28 cellular contexts compared by ENCODE assay signal in the genomic region with DNA sequence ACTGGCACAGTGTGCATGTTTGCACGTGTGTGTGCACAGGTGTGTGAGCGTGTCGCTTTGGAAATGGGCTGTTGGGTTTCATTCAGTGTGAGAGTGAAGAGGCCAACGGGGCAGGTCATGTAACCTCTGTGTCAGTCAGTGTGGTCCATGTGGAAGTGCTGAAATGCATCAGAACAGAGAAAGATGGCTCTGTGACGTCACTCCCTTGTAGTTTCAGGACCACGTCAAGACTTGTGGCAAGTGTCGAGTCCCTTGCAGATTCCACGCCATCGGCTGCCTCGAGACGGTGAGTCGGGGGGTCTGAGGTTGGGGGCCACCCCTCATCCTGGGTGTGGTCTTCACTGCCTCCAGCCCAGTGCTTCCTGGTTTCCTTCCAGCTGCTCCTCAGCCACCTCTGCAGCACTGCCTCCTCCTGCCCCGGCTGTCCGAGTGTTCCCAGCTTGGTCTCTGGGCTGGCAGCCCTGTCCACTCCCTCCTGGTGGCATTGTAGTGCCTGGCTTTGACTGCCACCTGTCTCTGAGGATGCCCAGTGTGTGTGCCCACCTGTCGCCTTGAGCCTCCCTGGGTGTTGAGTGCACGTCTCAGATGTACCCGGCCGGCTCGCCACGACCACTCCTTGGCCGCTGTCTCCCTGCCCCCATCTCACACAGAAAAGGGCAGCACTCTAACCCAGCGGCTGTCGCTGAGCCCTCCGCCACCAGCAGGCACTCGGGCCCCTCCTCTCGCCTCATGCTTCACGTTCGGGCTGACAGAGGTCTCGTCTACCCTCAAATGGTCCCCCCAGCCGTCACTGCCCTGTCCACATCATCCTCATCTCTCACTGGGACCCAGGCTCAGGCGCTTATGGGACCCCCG. TPM values are rescaled to one million over a fixed set of nuclear protein-coding genes. Genes with fewer than 3 reads are reported as not detected.
A peak's percentile ranks its signal among the peaks of the same experiment; 100 is the strongest.
DNase-seq lines count a peak whose midpoint lies in the region; ATAC-seq, FAIRE-seq and TF ChIP-seq lines count a peak whose summit lies in the region.
"Had no signal": no experiment of that assay in that cellular context is flagged by ENCODE, and none has a peak within 500 bp of the region (broad histone marks: within the 10 kb centered on the region; RNA-seq: fewer than 3 reads in every experiment).

No MANE protein-coding gene starts in this region.

- 88% methylated on average over 32 of the region's 32 CpGs; no CpG with 5 or more reads in 1 of the 2 experiments for WGBS in H1 (ENCODE audit: extremely low coverage in 1 of 2, insufficient coverage in 1 of 2, insufficient read length in 1 of 2, insufficient replicate concordance in 2 of 2, low coverage in 1 of 2, low lambda C conversion rate in 2 of 2, missing lambda C conversion rate in 1 of 2), 2 experiments

- H3K4ac ChIP-seq in H1 (replicated peaks; ENCODE audit: insufficient read length, low read depth, low read length) = no peak overlapping the region

- H3K4me2 ChIP-seq in H1 (ENCODE audit: insufficient read depth in 1 of 2, low read depth in 2 of 2, low read length in 2 of 2) = no peak overlapping the region
- H3K4me2 ChIP-seq: SK-N-SH had no signal

- H3K36me3 ChIP-seq in H1 (ENCODE audit: control insufficient read depth in 2 of 4, insufficient read depth in 4 of 4, low read length in 3 of 4) = peaks cover 20 to 48% (median 33%) of the 10 kb centered on the region in 4 experiments

- H3K79me2 ChIP-seq in H1 (ENCODE audit: control insufficient read depth in 1 of 2, insufficient read depth in 2 of 2, low read length in 2 of 2) = no peaks in the 10 kb centered on the region

- H4K8ac ChIP-seq in H1 (ENCODE audit: extremely low read depth, insufficient read depth, low read length) = peak overlapping the region; percentile 65; the same call in 1 of the 2 replicates

- no peak overlapping the region for H2AK5ac ChIP-seq in H1 (ENCODE audit: low read depth, low read length)

- no peaks in the 10 kb centered on the region for H3K9me3 ChIP-seq in H1 (ENCODE audit: insufficient read depth in 2 of 2, low read depth in 1 of 2, low read length in 1 of 2)
- H3K9me3 ChIP-seq: adrenal gland, left lung, psoas muscle, SK-N-SH, tibial nerve had no signal

- no peak overlapping the region for H2BK15ac ChIP-seq in H1 (ENCODE audit: low read length)

- ATAC-seq in activated naive CD4-positive, alpha-beta T cell treated with anti-CD3 and anti-CD28 coated beads, Interleukin-2, amount 50 U/mL, for 72 hours = peak; percentile 46 to 63
- ATAC-seq in stimulated activated effector memory CD8-positive, alpha-beta T cell treated with anti-CD3 and anti-CD28 coated beads, Interleukin-12 subunit alpha, Interleukin-12 subunit beta, amount 100 ng/mL, for 72 hours = peak; percentile 88
- ATAC-seq: left lung; psoas muscle; stimulated activated naive CD8-positive, alpha-beta T cell treated with anti-CD3 and anti-CD28 coated beads, Interleukin-15, amount 100 ng/mL, for 72 hours had no signal

- H3K27ac ChIP-seq in H1 (ENCODE audit: low read depth, low read length) = no peak overlapping the region
- H3K27ac ChIP-seq: adrenal gland, C4-2B, psoas muscle, tibial nerve had no signal

- no peak overlapping the region for H4K5ac ChIP-seq in H1 (ENCODE audit: insufficient read length, low read depth, low read length)

- no peak for FAIRE-seq in H1 (lab: Jason Lieb, UNC)
- FAIRE-seq: bronchial epithelial cell had no signal

- H3K79me1 ChIP-seq in H1 (ENCODE audit: low read depth, low read length) = peaks cover 2% of the 10 kb centered on the region; the same call in 1 of the 2 replicates

- H3K23ac ChIP-seq in H1 (ENCODE audit: insufficient read length) = no peak overlapping the region

- CTCF ChIA-PET in H1 (lab: Charles Lee; ENCODE audit: partially characterized antibody) = interaction anchor here (0.7 to 1.0 kb wide), 2 partner anchors 48 to 74 kb away, joined by 3 to 4 read pairs; a partner anchor contains a TSS

- TF ChIP-seq POLR2A in H1 (IDR thresholded peaks at IDR 0.05; ENCODE audit: control extremely low read depth in 1 of 2, low read depth in 2 of 2, low read length in 2 of 2) = no peak

- peaks cover 19 to 21% of the 10 kb centered on the region in 2 donors for H3K36me3 Mint-ChIP-seq in activated naive CD4-positive, alpha-beta T cell treated with anti-CD3 and anti-CD28 coated beads, Interleukin-2, amount 50 U/mL, for 72 hours
- peaks cover 97% of the 10 kb centered on the region for H3K36me3 Mint-ChIP-seq in stimulated activated effector memory CD8-positive, alpha-beta T cell treated with anti-CD3 and anti-CD28 coated beads, Interleukin-12 subunit alpha, Interleukin-12 subunit beta, amount 100 ng/mL, for 72 hours

- TF ChIP-seq RAD21 in H1 (IDR thresholded peaks at IDR 0.05 in 1 of 2, conservative IDR thresholded peaks at IDR 0.05 in 1 of 2; ENCODE audit: low read depth in 2 of 2, low read length in 2 of 2) = no peak

- no peaks in the 10 kb centered on the region for H3K9me3 Mint-ChIP-seq in activated naive CD4-positive, alpha-beta T cell treated with anti-CD3 and anti-CD28 coated beads, Interleukin-2, amount 50 U/mL, for 72 hours
- no peaks in the 10 kb centered on the region for H3K9me3 Mint-ChIP-seq in stimulated activated effector memory CD8-positive, alpha-beta T cell treated with anti-CD3 and anti-CD28 coated beads, Interleukin-12 subunit alpha, Interleukin-12 subunit beta, amount 100 ng/mL, for 72 hours
- H3K9me3 Mint-ChIP-seq: HFFc6; stimulated activated naive CD8-positive, alpha-beta T cell treated with anti-CD3 and anti-CD28 coated beads, Interleukin-15, amount 100 ng/mL, for 72 hours; T-helper 2 cell treated with Interferon-gamma antibody and Interleukin-4, amounts not matched to agents 5 μg/mL and 100 μg/mL, for 36 hours had no signal

- no peaks in the 10 kb centered on the region for H3K23me2 ChIP-seq in H1 (ENCODE audit: low read depth, low read length)

- TF ChIP-seq EP300 in H1 (IDR thresholded peaks at IDR 0.05; ENCODE audit: borderline replicate concordance in 1 of 2, low read depth in 2 of 2, low read length in 2 of 2) = no peak

- no peak for DNase-seq in activated naive CD4-positive, alpha-beta T cell treated with anti-CD3 and anti-CD28 coated beads, Interleukin-2, amount 50 U/mL, for 72 hours (ENCODE audit: low spot score in 2 of 2)
- DNase-seq in activated naive CD4-positive, alpha-beta T cell treated with Interleukin-2 at 50 U/mL for 16 hours = no peak
- DNase-seq in H1 (ENCODE audit: low read depth in 1 of 2, low spot score in 2 of 2) (no peak), NCI-H2029 (lab: John Stamatoyannopoulos, UW) (no peak), NCI-H146 treated with DMSO at 0.1 percent for 48 hours (lab: John Stamatoyannopoulos, UW; ENCODE audit: unreplicated experiment) (no peak)
- DNase-seq in stimulated activated effector memory CD8-positive, alpha-beta T cell treated with anti-CD3 and anti-CD28 coated beads, Interleukin-12 subunit alpha, Interleukin-12 subunit beta, amount 100 ng/mL, for 72 hours (ENCODE audit: low spot score in 2 of 2) = no peak
- DNase-seq: activated effector memory CD4-positive, alpha-beta T cell treated with anti-CD3 and anti-CD28 coated beads, Interleukin-2, amount 50 U/mL, for 16 hours; adrenal gland; DMS 273 treated with DMSO at 0.1 percent for 48 hours; HFFc6; left lung; NCI-H1105 treated with DMSO at 0.1 percent for 48 hours; NCI-H2107; NK-92 treated with Interleukin-12 subunit alpha and Interleukin-12 subunit beta, amount 100 ng/mL, for 24 hours; psoas muscle; SK-N-SH; stimulated activated CD4-positive, alpha-beta T cell treated with anti-CD3 and anti-CD28 coated beads, Interleukin-2, amount 100 ng/mL, for 48 hours; stimulated activated naive CD8-positive, alpha-beta T cell treated with anti-CD3 and anti-CD28 coated beads, Interleukin-15, amount 100 ng/mL, for 72 hours had no signal

- no peak overlapping the region for H3K18ac ChIP-seq in H1 (ENCODE audit: extremely low read depth, low read length)

- H3K9ac ChIP-seq in H1 (replicated peaks in 1 of 4; ENCODE audit: extremely low read depth in 1 of 4, low read depth in 3 of 4, low read length in 3 of 4) = no peak overlapping the region
- H3K9ac ChIP-seq: SK-N-SH had no signal

- no peak for TF ChIP-seq CTCF in H1 (IDR thresholded peaks at IDR 0.05; ENCODE audit: control extremely low read depth in 1 of 3, insufficient read depth in 1 of 3, low read depth in 1 of 3, low read length in 3 of 3)

- H2BK5ac ChIP-seq in H1 (ENCODE audit: low read depth, low read length) = no peak overlapping the region; the same call in 1 of the 2 replicates

- H3K14ac ChIP-seq in H1 (ENCODE audit: insufficient read length) = no peak overlapping the region

- no peaks in the 10 kb centered on the region for H3K4me1 ChIP-seq in H1 (replicated peaks in 1 of 4; ENCODE audit: control insufficient read depth in 3 of 4, insufficient read depth in 4 of 4, low read length in 3 of 4)
- H3K4me1 ChIP-seq: psoas muscle had no signal

- H3K27me3 ChIP-seq in H1 (replicated peaks in 1 of 4; ENCODE audit: control insufficient read depth in 3 of 4, extremely low read depth in 1 of 4, insufficient read depth in 3 of 4, low read length in 3 of 4) = no peaks in the 10 kb centered on the region
- H3K27me3 ChIP-seq: adrenal gland, left lung, tibial nerve had no signal

- POLR2A ChIA-PET in H1 (lab: Charles Lee; ENCODE audit: partially characterized antibody) = interaction anchor here (1.0 kb wide), 1 partner anchor 25 kb away, joined by 3 read pairs; no protein-coding TSS in a partner anchor

- no peak overlapping the region for H3K4me3 ChIP-seq in H1 (ENCODE audit: extremely low read depth in 1 of 4, insufficient read depth in 2 of 4, low read depth in 3 of 4, low read length in 4 of 4)
- H3K4me3 ChIP-seq: adrenal gland, left lung, psoas muscle, tibial nerve had no signal

- no peak overlapping the region for H3K56ac ChIP-seq in H1 (replicated peaks; ENCODE audit: insufficient read length, low read depth, low read length)

- peak overlapping the region; percentile 32 to 58 for H3K27ac Mint-ChIP-seq in activated naive CD4-positive, alpha-beta T cell treated with anti-CD3 and anti-CD28 coated beads, Interleukin-2, amount 50 U/mL, for 72 hours
- peak overlapping the region; percentile 89 for H3K27ac Mint-ChIP-seq in stimulated activated effector memory CD8-positive, alpha-beta T cell treated with anti-CD3 and anti-CD28 coated beads, Interleukin-12 subunit alpha, Interleukin-12 subunit beta, amount 100 ng/mL, for 72 hours
- H3K27ac Mint-ChIP-seq: HFFc6; T-helper 2 cell treated with Interferon-gamma antibody and Interleukin-4, amounts not matched to agents 5 μg/mL and 100 μg/mL, for 36 hours had no signal

- no peak overlapping the region for H2BK120ac ChIP-seq in H1 (replicated peaks; ENCODE audit: low read depth, low read length)

- no peak overlapping the region for H4K91ac ChIP-seq in H1 (replicated peaks; ENCODE audit: insufficient read length, low read length)

- no peak overlapping the region for H3K4me3 Mint-ChIP-seq in stimulated activated effector memory CD8-positive, alpha-beta T cell treated with anti-CD3 and anti-CD28 coated beads, Interleukin-12 subunit alpha, Interleukin-12 subunit beta, amount 100 ng/mL, for 72 hours
- H3K4me3 Mint-ChIP-seq: HFFc6; stimulated activated naive CD8-positive, alpha-beta T cell treated with anti-CD3 and anti-CD28 coated beads, Interleukin-15, amount 100 ng/mL, for 72 hours; T-helper 2 cell treated with Interferon-gamma antibody and Interleukin-4, amounts not matched to agents 5 μg/mL and 100 μg/mL, for 36 hours had no signal

- no peak overlapping the region for H2BK20ac ChIP-seq in H1 (ENCODE audit: low read length)

- H3K4me1 Mint-ChIP-seq in stimulated activated effector memory CD8-positive, alpha-beta T cell treated with anti-CD3 and anti-CD28 coated beads, Interleukin-12 subunit alpha, Interleukin-12 subunit beta, amount 100 ng/mL, for 72 hours = peaks cover 20% of the 10 kb centered on the region

- peaks cover 4 to 13% of the 10 kb centered on the region in 2 experiments for H4K20me1 ChIP-seq in H1 (replicated peaks in 1 of 2; ENCODE audit: control insufficient read depth in 1 of 2, insufficient read depth in 2 of 2, low read length in 2 of 2)

- no peak overlapping the region for H2BK12ac ChIP-seq in H1 (ENCODE audit: low read depth, low read length)

- no peak overlapping the region for H2AFZ ChIP-seq in H1 (ENCODE audit: low read length)

RNA-seq across cellular contexts. Expression of a gene that starts 28.0 kb away (rescaled TPM):
- 100 to 1,000 TPM in 1 of 2 donors, 10 to 100 TPM in 1; 66.9 to 107 TPM for total RNA-seq in activated naive CD4-positive, alpha-beta T cell treated with anti-CD3 and anti-CD28 coated beads, Interleukin-2, amount 50 U/mL, for 72 hours
- 49.0 and 49.5 TPM in 2 replicates for total RNA-seq in H1 (2021; fragmentation: NEBNext Ultra II Directional; extraction: Animal tissue kit (Norgen Biotek cat#: 25700))
- polyA plus RNA-seq in H1 (2011; rRNA removed) = 71.0 and 93.6 TPM in 2 replicates
- polyA plus RNA-seq in H1 (2011; cell fraction: cytosol; rRNA removed) = 63.6 TPM
- polyA plus RNA-seq in H1 (2011; cell fraction: nucleus; rRNA removed) = 128 TPM
- polyA plus RNA-seq in H1 (2012, experiment 1 of 2) = 21.9 to 43.5 TPM (median 42.5 TPM) in 4 replicates
- polyA plus RNA-seq in H1 (2012, experiment 2 of 2) = 42.7 TPM
- 31.4 TPM for polyA plus RNA-seq in H1 (2013, experiment 1 of 2)
- 30.2 TPM for polyA plus RNA-seq in H1 (2013, experiment 2 of 2)
- polyA minus RNA-seq in H1 (2011; rRNA and poly(A)+ RNA removed) = 30.9 and 37.2 TPM in 2 replicates
- polyA minus RNA-seq in H1 (2011; cell fraction: cytosol; rRNA and poly(A)+ RNA removed) = 67.3 TPM
- polyA minus RNA-seq in H1 (2011; cell fraction: nucleus; rRNA and poly(A)+ RNA removed) = 46.9 TPM

RNA-seq across cellular contexts. Expression of a gene that starts 28.5 kb away (rescaled TPM):
- 1 to 10 TPM; 1.5 to 2.5 TPM for total RNA-seq in activated naive CD4-positive, alpha-beta T cell treated with anti-CD3 and anti-CD28 coated beads, Interleukin-2, amount 50 U/mL, for 72 hours
- 0.80 TPM in 1 of 2 replicates, not detected in the other for total RNA-seq in H1 (2021; fragmentation: NEBNext Ultra II Directional; extraction: Animal tissue kit (Norgen Biotek cat#: 25700))
- 0.62 and 1.8 TPM in 2 replicates for polyA plus RNA-seq in H1 (2011; rRNA removed)
- 1.4 TPM for polyA plus RNA-seq in H1 (2011; cell fraction: cytosol; rRNA removed)
- 8.4 TPM for polyA plus RNA-seq in H1 (2011; cell fraction: nucleus; rRNA removed)
- polyA plus RNA-seq in H1 (2012, experiment 1 of 2) = 0.88 to 1.5 TPM in 2 of 4 replicates, not detected in the others
- polyA plus RNA-seq in H1 (2012, experiment 2 of 2) = not detected
- 1.6 TPM for polyA plus RNA-seq in H1 (2013, experiment 1 of 2)
- polyA plus RNA-seq in H1 (2013, experiment 2 of 2) = 0.75 TPM
- not detected in 2 replicates for polyA minus RNA-seq in H1 (2011; rRNA and poly(A)+ RNA removed)
- not detected for polyA minus RNA-seq in H1 (2011; cell fraction: cytosol; rRNA and poly(A)+ RNA removed)
- polyA minus RNA-seq in H1 (2011; cell fraction: nucleus; rRNA and poly(A)+ RNA removed) = not detected
- total RNA-seq: NCI-H460, RPMI7951, skeletal muscle tissue had no signal
- polyA plus RNA-seq: neural cell had no signal

RNA-seq across cellular contexts. Expression of a gene that starts 30.2 kb away (rescaled TPM):
- total RNA-seq in activated naive CD4-positive, alpha-beta T cell treated with anti-CD3 and anti-CD28 coated beads, Interleukin-2, amount 50 U/mL, for 72 hours = 10 to 100 TPM; 53.7 to 56.5 TPM
- total RNA-seq in H1 (2021; fragmentation: NEBNext Ultra II Directional; extraction: Animal tissue kit (Norgen Biotek cat#: 25700)) = 50.2 and 50.5 TPM in 2 replicates
- 26.9 and 39.3 TPM in 2 replicates for polyA plus RNA-seq in H1 (2011; rRNA removed)
- polyA plus RNA-seq in H1 (2011; cell fraction: cytosol; rRNA removed) = 38.9 TPM
- 71.5 TPM for polyA plus RNA-seq in H1 (2011; cell fraction: nucleus; rRNA removed)
- polyA plus RNA-seq in H1 (2012, experiment 1 of 2) = 27.1 to 40.9 TPM (median 38.8 TPM) in 4 replicates
- polyA plus RNA-seq in H1 (2012, experiment 2 of 2) = 25.8 TPM
- 17.7 TPM for polyA plus RNA-seq in H1 (2013, experiment 1 of 2)
- 16.7 TPM for polyA plus RNA-seq in H1 (2013, experiment 2 of 2)
- 29.8 and 31.1 TPM in 2 replicates for polyA minus RNA-seq in H1 (2011; rRNA and poly(A)+ RNA removed)
- polyA minus RNA-seq in H1 (2011; cell fraction: cytosol; rRNA and poly(A)+ RNA removed) = 30.1 TPM
- polyA minus RNA-seq in H1 (2011; cell fraction: nucleus; rRNA and poly(A)+ RNA removed) = 34.1 TPM

RNA-seq across cellular contexts. Expression of a gene that starts 35.5 kb away (rescaled TPM):
- total RNA-seq in activated naive CD4-positive, alpha-beta T cell treated with anti-CD3 and anti-CD28 coated beads, Interleukin-2, amount 50 U/mL, for 72 hours = 1 to 10 TPM in 1 of 2 donors, under 1 TPM in 1; 0.64 to 2.0 TPM
- 1.5 and 1.7 TPM in 2 replicates for total RNA-seq in H1 (2021; fragmentation: NEBNext Ultra II Directional; extraction: Animal tissue kit (Norgen Biotek cat#: 25700))
- polyA plus RNA-seq in H1 (2011; rRNA removed) = 1.1 and 2.1 TPM in 2 replicates
- 1.2 TPM for polyA plus RNA-seq in H1 (2011; cell fraction: cytosol; rRNA removed)
- polyA plus RNA-seq in H1 (2011; cell fraction: nucleus; rRNA removed) = 20.2 TPM
- 0.91 to 2.5 TPM (median 1.7 TPM) in 4 replicates for polyA plus RNA-seq in H1 (2012, experiment 1 of 2)
- polyA plus RNA-seq in H1 (2012, experiment 2 of 2) = 0.35 TPM
- polyA plus RNA-seq in H1 (2013, experiment 1 of 2) = 0.43 TPM
- 0.39 TPM for polyA plus RNA-seq in H1 (2013, experiment 2 of 2)
- 0.12 and 1.3 TPM in 2 replicates for polyA minus RNA-seq in H1 (2011; rRNA and poly(A)+ RNA removed)
- not detected for polyA minus RNA-seq in H1 (2011; cell fraction: cytosol; rRNA and poly(A)+ RNA removed)
- polyA minus RNA-seq in H1 (2011; cell fraction: nucleus; rRNA and poly(A)+ RNA removed) = 0.40 TPM
- total RNA-seq: bronchial epithelial cell, dermis microvascular lymphatic vessel endothelial cell, RPMI7951, skeletal muscle tissue had no signal
- polyA plus RNA-seq: AG04450 had no signal

RNA-seq across cellular contexts. Expression of a gene that starts 50.4 kb away (rescaled TPM):
- 100 to 1,000 TPM; 272 to 274 TPM for total RNA-seq in activated naive CD4-positive, alpha-beta T cell treated with anti-CD3 and anti-CD28 coated beads, Interleukin-2, amount 50 U/mL, for 72 hours
- 337 and 338 TPM in 2 replicates for total RNA-seq in H1 (2021; fragmentation: NEBNext Ultra II Directional; extraction: Animal tissue kit (Norgen Biotek cat#: 25700))
- 297 and 298 TPM in 2 replicates for polyA plus RNA-seq in H1 (2011; rRNA removed)
- polyA plus RNA-seq in H1 (2011; cell fraction: cytosol; rRNA removed) = 526 TPM
- 195 TPM for polyA plus RNA-seq in H1 (2011; cell fraction: nucleus; rRNA removed)
- polyA plus RNA-seq in H1 (2012, experiment 1 of 2) = 387 to 511 TPM (median 478 TPM) in 4 replicates
- 475 TPM for polyA plus RNA-seq in H1 (2012, experiment 2 of 2)
- polyA plus RNA-seq in H1 (2013, experiment 1 of 2) = 275 TPM
- polyA plus RNA-seq in H1 (2013, experiment 2 of 2) = 291 TPM
- 58.1 and 73.1 TPM in 2 replicates for polyA minus RNA-seq in H1 (2011; rRNA and poly(A)+ RNA removed)
- 111 TPM for polyA minus RNA-seq in H1 (2011; cell fraction: cytosol; rRNA and poly(A)+ RNA removed)
- 68.1 TPM for polyA minus RNA-seq in H1 (2011; cell fraction: nucleus; rRNA and poly(A)+ RNA removed)
